ENCODE assay signal across 8 cellular contexts in the genomic region with DNA sequence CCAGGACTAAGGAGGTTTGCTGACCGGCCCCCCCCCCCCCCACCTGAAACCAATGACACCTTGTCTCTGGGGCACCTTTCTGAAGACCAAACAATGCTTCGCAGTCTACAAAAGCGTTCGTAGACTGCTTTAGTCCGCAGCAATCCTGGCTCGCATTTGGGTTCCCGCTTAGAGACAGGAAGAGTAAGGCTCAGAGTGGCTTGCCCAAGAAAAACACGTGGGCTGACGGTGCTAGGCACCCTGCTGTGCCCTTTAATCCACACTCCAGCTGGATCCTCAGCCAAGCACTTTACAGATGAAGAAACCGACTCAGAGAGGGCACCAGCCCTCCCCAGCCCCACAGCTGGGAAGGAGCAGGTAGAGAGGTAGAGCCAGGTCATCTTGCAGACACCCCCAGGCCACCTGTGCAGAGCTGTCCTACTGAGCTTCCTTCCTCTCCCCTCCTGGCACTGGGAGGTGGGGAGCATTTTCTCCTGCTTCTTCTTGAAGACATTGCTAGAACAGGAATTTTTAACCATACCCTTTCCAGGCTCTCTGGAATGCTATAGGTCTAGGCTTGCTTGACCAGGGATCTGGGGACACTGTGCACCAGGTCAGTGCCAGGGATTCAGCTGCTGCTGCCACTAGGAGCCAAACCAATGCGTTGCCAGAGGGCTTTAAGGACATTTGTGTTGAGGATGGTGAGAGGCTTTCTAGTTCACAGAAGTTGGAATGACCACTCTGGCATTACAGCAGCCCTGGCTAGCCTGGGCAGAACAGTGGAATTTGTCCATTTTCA.
DNase-seq lines count a peak whose midpoint lies in the region; ATAC-seq and TF ChIP-seq lines count a peak whose summit lies in the region.

No MANE protein-coding gene starts in this region.

- H3K27ac ChIP-seq in RWPE1: no peak overlapping the region

- DNase-seq in ELF-1 (ENCODE audit: low read depth, low spot score) (peak; percentile 76), NCI-H69 (lab: John Stamatoyannopoulos, UW) (peak; percentile 36), ecto neural progenitor cell (ENCODE audit: low spot score) (peak; percentile 66), NCI-H1092 (lab: John Stamatoyannopoulos, UW) (no peak), cerebellar cortex (ENCODE audit: low spot score) (no peak), RWPE1 (ENCODE audit: low spot score) (no peak)

- TF ChIP-seq CTCF in nephron (IDR thresholded peaks at IDR 0.05; ENCODE audit: unreplicated experiment in 3 of 3) (no peak), RWPE1 (conservative IDR thresholded peaks at IDR 0.05; ENCODE audit: low read depth) (no peak)

- no peaks in the 10 kb centered on the region for H3K36me3 Mint-ChIP-seq in nephron (ENCODE audit: low read depth)

- H3K4me3 Mint-ChIP-seq in nephron: peak overlapping the region; percentile 85 to 90 (median 89)

- H3K27me3 Mint-ChIP-seq in nephron (ENCODE audit: low read depth): peaks cover 55% of the 10 kb centered on the region

- no peak overlapping the region for H3K27ac Mint-ChIP-seq in nephron

- ATAC-seq in HG03108 (IDR thresholded peaks at IDR 0.05; ENCODE audit: unreplicated experiment): no peak

- POLR2A ChIA-PET in RWPE1 (lab: Yijun Ruan, JAX; ENCODE audit: low non-redundant PET): no interaction called here

- CTCF ChIA-PET in RWPE1 (lab: Yijun Ruan, JAX): no interaction called here

- no peaks in the 10 kb centered on the region for H3K9me3 Mint-ChIP-seq in nephron

- peaks cover 6% of the 10 kb centered on the region for H3K4me1 Mint-ChIP-seq in nephron

Comparison
In these comparisons a context has a peak if more than half of its experiments do, and no peak if none do; other contexts are left out.
1. DNase-seq: peak in ELF-1 (single experiment), NCI-H69 (single experiment) and ecto neural progenitor cell (single experiment); none in NCI-H1092 (single experiment), cerebellar cortex (single experiment) and RWPE1 (single experiment).